Comparison of ENCODE assay signal across 15 cellular contexts in the genomic region with DNA sequence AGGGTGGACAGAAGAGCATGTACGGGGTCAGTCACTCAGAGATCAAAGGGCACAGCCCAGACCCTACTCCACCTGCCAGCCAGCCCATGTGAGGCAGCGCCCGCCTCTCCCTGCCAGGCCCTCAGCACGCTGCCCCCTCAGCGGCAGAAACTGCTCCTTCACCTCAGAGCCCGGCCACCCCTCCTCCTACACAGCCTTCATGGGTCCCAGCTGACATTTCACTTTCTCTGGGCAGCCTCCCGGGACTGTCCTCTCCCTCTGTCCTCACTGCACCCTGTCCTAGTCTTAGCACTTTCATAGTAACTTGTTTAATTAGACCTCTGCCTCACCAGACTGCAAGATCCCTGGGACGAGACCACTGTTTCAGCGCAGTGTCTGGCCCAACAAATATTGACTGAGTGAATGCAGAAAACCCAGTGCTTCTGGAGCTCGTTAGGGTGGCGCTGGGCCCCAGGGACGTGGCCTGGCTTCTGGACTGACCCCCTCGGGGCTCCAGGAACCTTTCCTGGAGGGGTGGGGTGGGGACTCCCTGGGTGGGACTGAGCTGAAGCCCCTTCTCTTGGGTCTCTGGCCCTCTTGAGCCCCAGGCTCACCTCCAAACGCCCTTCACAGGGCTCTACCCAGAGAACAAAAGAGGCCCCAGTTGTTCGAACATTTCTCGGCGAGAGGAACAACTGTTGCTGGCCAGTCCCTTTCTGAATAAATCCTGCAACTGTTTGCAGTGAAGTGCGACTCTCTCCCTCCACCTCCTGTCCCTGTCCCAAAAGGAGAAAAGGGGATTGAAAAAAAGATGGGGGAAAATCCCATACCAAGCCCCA.
A peak's percentile ranks its signal among the peaks of the same experiment; 100 is the strongest.
DNase-seq lines count a peak whose midpoint lies in the region; ATAC-seq, FAIRE-seq and TF ChIP-seq lines count a peak whose summit lies in the region.
"Had no signal": no experiment of that assay in that cellular context is flagged by ENCODE, and none has a peak within 500 bp of the region (broad histone marks: within the 10 kb centered on the region; RNA-seq: fewer than 3 reads in every experiment).

No MANE protein-coding gene starts in this region.

- no peak for TF ChIP-seq RAD21 in H1 (IDR thresholded peaks at IDR 0.05 in 1 of 2, conservative IDR thresholded peaks at IDR 0.05 in 1 of 2; ENCODE audit: low read depth in 2 of 2, low read length in 2 of 2)

- peak overlapping the region in 1 of 4 experiments; percentile 13; a peak in 1 of 7 replicates for H3K9ac ChIP-seq in H1 (replicated peaks in 1 of 4; ENCODE audit: extremely low read depth in 1 of 4, low read depth in 3 of 4, low read length in 3 of 4)
- H3K9ac ChIP-seq in mesendoderm (ENCODE audit: low read length): no peak overlapping the region
- H3K9ac ChIP-seq in skeletal muscle tissue (ENCODE audit: low read depth in 1 of 3, low read length in 3 of 3): peak overlapping the region in 2 of 3 donors; percentile 65 to 69

- H3K4me3 ChIP-seq in H1 (ENCODE audit: extremely low read depth in 1 of 4, insufficient read depth in 2 of 4, low read depth in 3 of 4, low read length in 4 of 4) (no peak overlapping the region; a peak in 1 of 8 replicates), mesendoderm (ENCODE audit: low read length) (no peak overlapping the region), skeletal muscle tissue (ENCODE audit: low read length in 3 of 3) (no peak overlapping the region)

- no peak overlapping the region for H3K56ac ChIP-seq in H1 (replicated peaks; ENCODE audit: insufficient read length, low read depth, low read length)
- no peak overlapping the region for H3K56ac ChIP-seq in mesendoderm (ENCODE audit: low read length)

- FAIRE-seq in H1 (lab: Jason Lieb, UNC) (no peak), frontal cortex (lab: Jason Lieb, UNC) (no peak)
- FAIRE-seq: GM18507 had no signal

- H3K27me3 ChIP-seq in H1 (replicated peaks in 1 of 4; ENCODE audit: control insufficient read depth in 3 of 4, extremely low read depth in 1 of 4, insufficient read depth in 3 of 4, low read length in 3 of 4) (no peaks in the 10 kb centered on the region), mesendoderm (ENCODE audit: insufficient read depth, low read length, poor library complexity) (no peaks in the 10 kb centered on the region), skeletal muscle tissue (ENCODE audit: control insufficient read depth in 3 of 3, insufficient read depth in 3 of 3, low read length in 3 of 3) (no peaks in the 10 kb centered on the region)

- no peak overlapping the region for H3K14ac ChIP-seq in H1 (ENCODE audit: insufficient read length)

- TF ChIP-seq POLR2A in H1 (IDR thresholded peaks at IDR 0.05; ENCODE audit: control extremely low read depth in 1 of 2, low read depth in 2 of 2, low read length in 2 of 2): no peak

- H3K18ac ChIP-seq in H1 (ENCODE audit: extremely low read depth, low read length) (no peak overlapping the region), mesendoderm (ENCODE audit: low read length) (peak overlapping the region; percentile 13)

- WGBS in H1 (ENCODE audit: extremely low coverage in 1 of 2, insufficient coverage in 1 of 2, insufficient read length in 1 of 2, insufficient replicate concordance in 2 of 2, low coverage in 1 of 2, low lambda C conversion rate in 2 of 2, missing lambda C conversion rate in 1 of 2), 2 experiments: 81% methylated on average over 18 of the region's 18 CpGs; no CpG with 5 or more reads in 1 of the 2 experiments
- WGBS in mesendoderm (ENCODE audit: extremely low coverage, insufficient coverage, low lambda C conversion rate): no CpG with 5 or more reads among the region's 18 CpGs

- no peak overlapping the region for H3K4me2 ChIP-seq in H1 (ENCODE audit: insufficient read depth in 1 of 2, low read depth in 2 of 2, low read length in 2 of 2)
- H3K4me2 ChIP-seq in mesendoderm (ENCODE audit: low read length): no peak overlapping the region

- no peak for TF ChIP-seq CTCF in H1 (IDR thresholded peaks at IDR 0.05; ENCODE audit: control extremely low read depth in 1 of 3, insufficient read depth in 1 of 3, low read depth in 1 of 3, low read length in 3 of 3)

- H3K36me3 ChIP-seq in H1 (ENCODE audit: control insufficient read depth in 2 of 4, insufficient read depth in 4 of 4, low read length in 3 of 4) (0 out of 8 replicates have a peak, but pooled peaks cover 0 to 2% (median 0%) of the 10 kb centered on the region in 4 experiments), mesendoderm (ENCODE audit: control insufficient read depth, insufficient read depth, low read length) (no peaks in the 10 kb centered on the region), skeletal muscle tissue (ENCODE audit: control insufficient read depth in 3 of 3, insufficient read depth in 3 of 3, low read length in 3 of 3) (no peaks in the 10 kb centered on the region)
- H3K36me3 ChIP-seq: brain microvascular endothelial cell had no signal

- H2AFZ ChIP-seq in H1 (ENCODE audit: low read length): no peak overlapping the region

- H3K27ac ChIP-seq in H1 (ENCODE audit: low read depth, low read length) (no peak overlapping the region), mesendoderm (ENCODE audit: low read depth, low read length) (no peak overlapping the region), skeletal muscle tissue (ENCODE audit: low read depth, low read length) (peak overlapping the region; percentile 76)
- H3K27ac ChIP-seq: brain microvascular endothelial cell had no signal

- H2AK5ac ChIP-seq in H1 (ENCODE audit: low read depth, low read length) (no peak overlapping the region), mesendoderm (ENCODE audit: low read length) (no peak overlapping the region)

- H2BK15ac ChIP-seq in H1 (ENCODE audit: low read length) (peak overlapping the region; percentile 18; the same call in 1 of the 2 replicates), mesendoderm (replicated peaks; ENCODE audit: low read depth) (no peak overlapping the region)

- H3K79me2 ChIP-seq in H1 (ENCODE audit: control insufficient read depth in 1 of 2, insufficient read depth in 2 of 2, low read length in 2 of 2) (no peaks in the 10 kb centered on the region), mesendoderm (ENCODE audit: control insufficient read depth, insufficient read depth, low read length) (no peaks in the 10 kb centered on the region)

- H3K4me1 ChIP-seq in H1 (replicated peaks in 1 of 4; ENCODE audit: control insufficient read depth in 3 of 4, insufficient read depth in 4 of 4, low read length in 3 of 4) (peaks cover 11 to 55% (median 44%) of the 10 kb centered on the region in 4 experiments), mesendoderm (ENCODE audit: control insufficient read depth, low read depth, low read length) (peaks cover 24% of the 10 kb centered on the region), skeletal muscle tissue (ENCODE audit: control insufficient read depth in 3 of 3, insufficient read depth in 3 of 3, low read length in 3 of 3) (peaks cover 49 to 94% (median 90%) of the 10 kb centered on the region in 3 donors)

- H2BK12ac ChIP-seq in H1 (ENCODE audit: low read depth, low read length): peak overlapping the region; percentile 64; the same call in 1 of the 2 replicates

- H3K79me1 ChIP-seq in H1 (ENCODE audit: low read depth, low read length) (no peaks in the 10 kb centered on the region), mesendoderm (ENCODE audit: low read length) (no peaks in the 10 kb centered on the region)

- POLR2A ChIA-PET in H1 (lab: Charles Lee; ENCODE audit: partially characterized antibody): interaction anchor here (1.0 kb wide), 1 partner anchor 9 kb away, joined by 3 read pairs; no protein-coding TSS in a partner anchor

- no peak overlapping the region for H2BK5ac ChIP-seq in H1 (ENCODE audit: low read depth, low read length)
- H2BK5ac ChIP-seq in mesendoderm (ENCODE audit: low read length): no peak overlapping the region

- H3K23me2 ChIP-seq in H1 (ENCODE audit: low read depth, low read length): no peaks in the 10 kb centered on the region

- H4K5ac ChIP-seq in H1 (ENCODE audit: insufficient read length, low read depth, low read length): no peak overlapping the region
- H4K5ac ChIP-seq in mesendoderm (ENCODE audit: low read length): no peak overlapping the region

- H3K4ac ChIP-seq in H1 (replicated peaks; ENCODE audit: insufficient read length, low read depth, low read length): no peak overlapping the region
- no peak overlapping the region for H3K4ac ChIP-seq in mesendoderm (ENCODE audit: low read depth, low read length)

- DNase-seq in NCI-H69 (lab: John Stamatoyannopoulos, UW) (peak; percentile 20), H1 (ENCODE audit: low read depth in 1 of 2, low spot score in 2 of 2) (no peak), mesendoderm (no peak), frontal cortex (ENCODE audit: low spot score in 2 of 2) (no peak), NCI-H2029 treated with DMSO at 0.1 percent for 48 hours (lab: John Stamatoyannopoulos, UW) (no peak)
- DNase-seq in stimulated activated CD4-positive, alpha-beta T cell treated with anti-CD3 and anti-CD28 coated beads, Interleukin-1b, Interleukin-23, amount 100 ng/mL, for 48 hours: no peak
- DNase-seq: activated CD4-positive, alpha-beta T cell treated with anti-CD3 and anti-CD28 coated beads, Interleukin-2, amount 10 ng/mL, durations not matched to agents 24 days and 14 days; activated T-cell treated with anti-CD3 and anti-CD28 coated beads, Interleukin-2, amount 50 U/mL, for 24 hours; brain microvascular endothelial cell; NCI-H1436 treated with DMSO at 0.1 percent for 48 hours; stimulated activated CD4-positive, alpha-beta T cell treated with anti-CD3 and anti-CD28 coated beads, Interleukin-12 subunit alpha, Interleukin-12 subunit beta, amount 100 ng/mL, for 4 hours had no signal

- CTCF ChIA-PET in H1 (lab: Charles Lee; ENCODE audit: partially characterized antibody): interaction anchor here (0.6 to 3.3 kb wide), 5 partner anchors 10 to 229 kb away, joined by 3 to 20 read pairs (median 3); no protein-coding TSS in a partner anchor

- no peak overlapping the region for H2BK20ac ChIP-seq in H1 (ENCODE audit: low read length)

- no peak overlapping the region for H4K91ac ChIP-seq in H1 (replicated peaks; ENCODE audit: insufficient read length, low read length)

- TF ChIP-seq EP300 in H1 (IDR thresholded peaks at IDR 0.05; ENCODE audit: borderline replicate concordance in 1 of 2, low read depth in 2 of 2, low read length in 2 of 2): no peak

- H3K9me3 ChIP-seq in H1 (ENCODE audit: insufficient read depth in 2 of 2, low read depth in 1 of 2, low read length in 1 of 2): no peaks in the 10 kb centered on the region
- H3K9me3 ChIP-seq in skeletal muscle tissue (ENCODE audit: control insufficient read depth in 3 of 3, low read length in 3 of 3): no peaks in the 10 kb centered on the region

- no peak overlapping the region for H3K23ac ChIP-seq in H1 (ENCODE audit: insufficient read length)
- no peak overlapping the region for H3K23ac ChIP-seq in mesendoderm (ENCODE audit: low read length)

- H4K20me1 ChIP-seq in H1 (replicated peaks in 1 of 2; ENCODE audit: control insufficient read depth in 1 of 2, insufficient read depth in 2 of 2, low read length in 2 of 2): peaks cover 0 to 2% of the 10 kb centered on the region in 2 experiments

- H2BK120ac ChIP-seq in H1 (replicated peaks; ENCODE audit: low read depth, low read length) (no peak overlapping the region), mesendoderm (ENCODE audit: low read depth, low read length) (no peak overlapping the region)

- H4K8ac ChIP-seq in H1 (ENCODE audit: extremely low read depth, insufficient read depth, low read length) (no peak overlapping the region), mesendoderm (ENCODE audit: low read depth, low read length) (no peak overlapping the region)

- ATAC-seq in HG02852 (IDR thresholded peaks at IDR 0.05; ENCODE audit: unreplicated experiment): no peak
- ATAC-seq: activated naive CD4-positive, alpha-beta T cell treated with anti-CD3 and anti-CD28 coated beads, Interleukin-2, amount 50 U/mL, for 72 hours had no signal
